ENCODE assay signal across 8 cellular contexts in the genomic region with DNA sequence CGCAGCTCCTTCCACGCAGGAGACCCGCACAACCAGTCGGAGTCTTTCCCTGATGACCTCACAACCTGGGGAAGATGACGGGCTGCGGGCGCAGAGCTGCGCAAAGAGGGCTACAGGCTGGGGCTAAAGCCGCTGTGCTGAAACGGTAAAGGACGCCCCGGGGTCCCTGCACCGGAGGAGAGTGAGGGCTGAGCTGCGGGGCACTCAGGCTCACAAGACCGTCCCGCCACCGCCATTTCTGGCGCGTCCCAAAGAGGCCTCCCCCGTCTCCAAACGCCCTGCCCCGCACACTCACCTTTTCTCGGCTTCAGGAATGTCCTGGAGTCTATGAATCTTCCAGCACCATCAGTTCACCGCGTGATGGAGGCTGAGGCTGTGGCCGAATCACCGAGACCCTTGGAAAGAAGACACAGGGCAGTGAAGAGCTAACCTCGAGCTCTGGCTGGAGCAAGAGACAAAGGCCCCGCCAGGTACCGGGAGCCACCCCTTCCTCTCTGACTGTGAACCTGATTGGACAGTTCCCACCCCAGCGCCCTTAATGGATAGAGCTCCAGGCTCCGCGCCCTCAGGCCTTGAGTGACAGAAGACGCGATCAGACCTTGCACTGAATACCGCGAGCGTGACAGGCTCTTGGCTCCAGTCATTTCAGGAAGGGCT. TPM values are rescaled to one million over a fixed set of nuclear protein-coding genes. Genes with fewer than 3 reads are reported as not detected.
A peak's percentile ranks its signal among the peaks of the same experiment; 100 is the strongest.
DNase-seq lines count a peak whose midpoint lies in the region; ATAC-seq and TF ChIP-seq lines count a peak whose summit lies in the region.

No MANE protein-coding gene starts in this region.

- no peaks in the 10 kb centered on the region for H3K4me1 ChIP-seq in testis

- no peak for TF ChIP-seq CTCF in testis (IDR thresholded peaks at IDR 0.05)

- peak; percentile 7 for DNase-seq in NCI-H748 treated with DMSO at 0.1 percent for 48 hours (lab: John Stamatoyannopoulos, UW)
- DNase-seq in astrocyte of the hippocampus (ENCODE audit: low read depth, low spot score), result peak; percentile 88
- DNase-seq in kidney tubule cell (ENCODE audit: low spot score), result peak; percentile 90
- peak; percentile 95 for DNase-seq in testis
- DNase-seq in NCI-H1048 (lab: John Stamatoyannopoulos, UW), result no peak
- DNase-seq in T-helper 9 cell, result no peak

- peak overlapping the region; percentile 34 to 70 for H3K27ac ChIP-seq in testis

- 3 to 4% methylated on average over 18 to 38 of the region's 38 CpGs for WGBS in testis, 2 donors

- intact Hi-C loops in testis (cut with DNase I; ENCODE audit: low total_unique reads), result no loop called here

- H3K36me3 ChIP-seq in testis (ENCODE audit: low read depth, missing control alignments), result no peaks in the 10 kb centered on the region

- H3K4me3 ChIP-seq in testis, result peak overlapping the region; percentile 53 to 73

- no peaks in the 10 kb centered on the region for H3K9me3 ChIP-seq in testis

- no peak for TF ChIP-seq POLR2A in testis (IDR thresholded peaks at IDR 0.05)

- ATAC-seq in GM19468 (IDR thresholded peaks at IDR 0.05; ENCODE audit: extremely low read depth, unreplicated experiment) (peak; percentile 51), GM18858 (IDR thresholded peaks at IDR 0.05; ENCODE audit: unreplicated experiment) (no peak)

- H3K27me3 ChIP-seq in testis, result no peaks in the 10 kb centered on the region

RNA-seq across cellular contexts. Expression of a gene that starts 41.8 kb away (rescaled TPM):
- 10 to 100 TPM; 32.3 to 40.9 TPM for total RNA-seq in testis
- polyA plus RNA-seq in testis (ENCODE audit: insufficient read depth, low read depth, low replicate concordance), result 10.1 TPM

Comparison
In these comparisons a context has a peak if more than half of its experiments do, and no peak if none do; other contexts are left out.
1. DNase-seq: peak in NCI-H748 treated with DMSO at 0.1 percent for 48 hours (single experiment), astrocyte of the hippocampus (single experiment), kidney tubule cell (single experiment) and testis (single experiment); none in NCI-H1048 (single experiment) and T-helper 9 cell (single experiment).